Comparison of ENCODE assay signal across 8 cellular contexts in genomic region chr14:90454041-90455000, GRCh38. TPM values are rescaled to one million over a fixed set of nuclear protein-coding genes. Genes with fewer than 3 reads are reported as not detected.
DNase-seq lines count a peak whose midpoint lies in the region; ATAC-seq, FAIRE-seq and TF ChIP-seq lines count a peak whose summit lies in the region.

No MANE protein-coding gene starts in this region.

- H3K4me1 ChIP-seq in OCI-LY7 (ENCODE audit: insufficient read depth, low read length, poor library complexity, severe bottlenecking) (no peaks in the 10 kb centered on the region), esophagus muscularis mucosa (peaks cover 16 to 47% (median 34%) of the 10 kb centered on the region in 4 donors)

- H3K9me3 ChIP-seq in OCI-LY7 (ENCODE audit: low read length) = no peaks in the 10 kb centered on the region
- no peaks in the 10 kb centered on the region for H3K9me3 ChIP-seq in esophagus muscularis mucosa

- peaks cover 38% of the 10 kb centered on the region for H3K27me3 Mint-ChIP-seq in mesothelial cell of epicardium (ENCODE audit: low read depth)

- H3K4me2 ChIP-seq in OCI-LY7 (ENCODE audit: low read length) = no peak overlapping the region

- CTCF ChIA-PET in OCI-LY7 (lab: Charles Lee; ENCODE audit: unreplicated experiment) = interaction anchor here (0.6 kb wide), 1 partner anchor 270 kb away, joined by 4 read pairs; no protein-coding TSS in a partner anchor

- TF ChIP-seq CTCF in OCI-LY7 (conservative IDR thresholded peaks at IDR 0.05; ENCODE audit: low read length) (no peak), esophagus muscularis mucosa (IDR thresholded peaks at IDR 0.05) (no peak), mesothelial cell of epicardium (IDR thresholded peaks at IDR 0.05; ENCODE audit: unreplicated experiment) (no peak)

- POLR2A ChIA-PET in OCI-LY7 (lab: Charles Lee) = no interaction called here

- H3K9me3 Mint-ChIP-seq in mesothelial cell of epicardium = no peaks in the 10 kb centered on the region

- intact Hi-C loops in OCI-LY7 (cut with micrococcal nuclease; ENCODE audit: unreplicated experiment) (no loop called here), esophagus muscularis mucosa (cut with DNase I) (no loop called here)

- H3K27ac Mint-ChIP-seq in mesothelial cell of epicardium = peak overlapping the region; percentile 69

- H2AFZ ChIP-seq in OCI-LY7 (ENCODE audit: low read length) = no peak overlapping the region

- ATAC-seq in GM19455 (IDR thresholded peaks at IDR 0.05; ENCODE audit: unreplicated experiment) = no peak
- ATAC-seq in HG03439 (IDR thresholded peaks at IDR 0.05; ENCODE audit: unreplicated experiment) = no peak
- ATAC-seq in GM19467 (IDR thresholded peaks at IDR 0.05; ENCODE audit: unreplicated experiment) = no peak

- FAIRE-seq in H54 (lab: Jason Lieb, UNC) = no peak

- peak; percentile 92 for DNase-seq in H54 (ENCODE audit: insufficient read length, low spot score)
- DNase-seq in OCI-LY7 (ENCODE audit: low spot score) = peak; percentile 16
- no peak for DNase-seq in esophagus muscularis mucosa (ENCODE audit: extremely low spot score)
- peak; percentile 58 to 82 for DNase-seq in mesothelial cell of epicardium (ENCODE audit: low spot score in 2 of 2, unreplicated experiment in 2 of 2)
- DNase-seq in NOMO-1 (lab: John Stamatoyannopoulos, UW; ENCODE audit: unreplicated experiment in 2 of 2) = no peak

- BruUV-seq in OCI-LY7 (replicated peaks; lab: Mats Ljungman, UMichigan) = no TSS peak

- WGBS in esophagus muscularis mucosa = 73% methylated on average over 21 of the region's 30 CpGs

- no peaks in the 10 kb centered on the region for H4K20me1 ChIP-seq in OCI-LY7 (ENCODE audit: insufficient read depth, low read length)

- H3K4me1 Mint-ChIP-seq in mesothelial cell of epicardium = peaks cover 29% of the 10 kb centered on the region

- H3K27ac ChIP-seq in OCI-LY7 (ENCODE audit: low read depth, low read length, poor library complexity, severe bottlenecking) (no peak overlapping the region), esophagus muscularis mucosa (replicated peaks in 1 of 4) (peak overlapping the region in 3 of 4 donors; percentile 34 to 68 (median 59))

- no peaks in the 10 kb centered on the region for H3K36me3 ChIP-seq in OCI-LY7 (ENCODE audit: insufficient read depth, low read length)
- no peaks in the 10 kb centered on the region for H3K36me3 ChIP-seq in esophagus muscularis mucosa

- peak overlapping the region; percentile 62 for H3K4me3 Mint-ChIP-seq in mesothelial cell of epicardium

- no peak for TF ChIP-seq EP300 in esophagus muscularis mucosa (IDR thresholded peaks at IDR 0.05)

- TF ChIP-seq POLR2A in H54 (IDR thresholded peaks at IDR 0.05; ENCODE audit: low read depth, low read length) (no peak), esophagus muscularis mucosa (IDR thresholded peaks at IDR 0.05; ENCODE audit: low read depth) (no peak)

- H3K27me3 ChIP-seq in esophagus muscularis mucosa = no peaks in the 10 kb centered on the region

- H3K9me2 ChIP-seq in OCI-LY7 (ENCODE audit: insufficient read depth, low read length) = no peaks in the 10 kb centered on the region

- H3K4me3 ChIP-seq in OCI-LY7 (ENCODE audit: low read depth, low read length, poor library complexity, severe bottlenecking) (no peak overlapping the region), esophagus muscularis mucosa (peak overlapping the region; percentile 22 to 49 (median 32))

- no peaks in the 10 kb centered on the region for H3K36me3 Mint-ChIP-seq in mesothelial cell of epicardium

- H3K79me2 ChIP-seq in OCI-LY7 (ENCODE audit: insufficient read depth, low read depth, low read length) = no peaks in the 10 kb centered on the region

RNA-seq across cellular contexts. Expression of gene CALM1, which starts 57.5 kb away (rescaled TPM):
- 311 and 323 TPM in 2 replicates for total RNA-seq in OCI-LY7 (2014; rRNA removed; shearing (Covaris generic))
- total RNA-seq in OCI-LY7 (2022) (282 and 288 TPM in 2 replicates), esophagus muscularis mucosa (100 to 1,000 TPM; 482 to 847 (median 640) TPM), mesothelial cell of epicardium (130 to 134 TPM (median 132 TPM) in 3 replicates)

Comparison
In these comparisons a context has a peak if more than half of its experiments do, and no peak if none do; other contexts are left out.
1. DNase-seq: peak in H54 (single experiment), OCI-LY7 (single experiment) and mesothelial cell of epicardium (2 of 2); none in esophagus muscularis mucosa (single experiment) and NOMO-1 (0 of 2).